1 cellular context compared by ENCODE assay signal in the genomic region with DNA sequence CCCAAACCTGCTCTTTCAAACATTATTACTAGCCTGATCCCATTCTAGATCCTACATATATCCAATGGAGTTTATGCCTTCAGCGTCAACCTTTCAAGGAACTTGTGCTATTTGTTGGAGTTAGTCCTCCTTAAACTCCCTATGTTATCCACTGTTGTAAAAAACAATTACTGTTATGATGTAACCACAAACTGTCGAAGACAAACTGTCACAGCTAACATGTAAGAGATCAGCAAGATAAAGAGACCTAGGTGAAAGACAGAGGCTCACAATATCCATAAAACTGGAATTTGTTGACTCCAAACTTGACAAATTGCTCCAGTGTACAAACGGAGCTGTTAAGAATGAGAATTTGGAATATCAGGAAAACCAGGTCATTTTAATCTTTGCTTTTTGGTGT.
A peak's percentile ranks its signal among the peaks of the same experiment; 100 is the strongest.
TF ChIP-seq lines count a peak whose summit lies in the region.

No MANE protein-coding gene starts in this region.

TF ChIP-seq in K562, 482 proteins besides CTCF, POLR2A, EP300 and RAD21 (continued from another document and continues in another):
- TF ChIP-seq, protein P1, sequence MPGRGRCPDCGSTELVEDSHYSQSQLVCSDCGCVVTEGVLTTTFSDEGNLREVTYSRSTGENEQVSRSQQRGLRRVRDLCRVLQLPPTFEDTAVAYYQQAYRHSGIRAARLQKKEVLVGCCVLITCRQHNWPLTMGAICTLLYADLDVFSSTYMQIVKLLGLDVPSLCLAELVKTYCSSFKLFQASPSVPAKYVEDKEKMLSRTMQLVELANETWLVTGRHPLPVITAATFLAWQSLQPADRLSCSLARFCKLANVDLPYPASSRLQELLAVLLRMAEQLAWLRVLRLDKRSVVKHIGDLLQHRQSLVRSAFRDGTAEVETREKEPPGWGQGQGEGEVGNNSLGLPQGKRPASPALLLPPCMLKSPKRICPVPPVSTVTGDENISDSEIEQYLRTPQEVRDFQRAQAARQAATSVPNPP (IDR thresholded peaks at IDR 0.05; ENCODE audit: borderline replicate concordance, insufficient read depth, insufficient read length): no peak
- TF ChIP-seq DMBX1 (CRISPR knock-in tag; IDR thresholded peaks at IDR 0.05; ENCODE audit: borderline replicate concordance): no peak
- no peak for TF ChIP-seq RBM39 (optimal IDR thresholded peaks at IDR 0.05; ENCODE audit: low read depth, low read length)
- no peak for TF ChIP-seq ZFP36 (IDR thresholded peaks at IDR 0.05; ENCODE audit: low read depth, low read length, partially characterized antibody)
- TF ChIP-seq TEAD2 (tag; IDR thresholded peaks at IDR 0.05): no peak
- TF ChIP-seq, protein P2, sequence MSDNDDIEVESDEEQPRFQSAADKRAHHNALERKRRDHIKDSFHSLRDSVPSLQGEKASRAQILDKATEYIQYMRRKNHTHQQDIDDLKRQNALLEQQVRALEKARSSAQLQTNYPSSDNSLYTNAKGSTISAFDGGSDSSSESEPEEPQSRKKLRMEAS (CRISPR knock-in tag; IDR thresholded peaks at IDR 0.05): no peak
- TF ChIP-seq FOXA3 (CRISPR knock-in tag; conservative IDR thresholded peaks at IDR 0.05 in 1 of 2, IDR thresholded peaks at IDR 0.05 in 1 of 2): no peak
- TF ChIP-seq CHD1 (IDR thresholded peaks at IDR 0.05; ENCODE audit: low read length): no peak
- TF ChIP-seq, protein P3, sequence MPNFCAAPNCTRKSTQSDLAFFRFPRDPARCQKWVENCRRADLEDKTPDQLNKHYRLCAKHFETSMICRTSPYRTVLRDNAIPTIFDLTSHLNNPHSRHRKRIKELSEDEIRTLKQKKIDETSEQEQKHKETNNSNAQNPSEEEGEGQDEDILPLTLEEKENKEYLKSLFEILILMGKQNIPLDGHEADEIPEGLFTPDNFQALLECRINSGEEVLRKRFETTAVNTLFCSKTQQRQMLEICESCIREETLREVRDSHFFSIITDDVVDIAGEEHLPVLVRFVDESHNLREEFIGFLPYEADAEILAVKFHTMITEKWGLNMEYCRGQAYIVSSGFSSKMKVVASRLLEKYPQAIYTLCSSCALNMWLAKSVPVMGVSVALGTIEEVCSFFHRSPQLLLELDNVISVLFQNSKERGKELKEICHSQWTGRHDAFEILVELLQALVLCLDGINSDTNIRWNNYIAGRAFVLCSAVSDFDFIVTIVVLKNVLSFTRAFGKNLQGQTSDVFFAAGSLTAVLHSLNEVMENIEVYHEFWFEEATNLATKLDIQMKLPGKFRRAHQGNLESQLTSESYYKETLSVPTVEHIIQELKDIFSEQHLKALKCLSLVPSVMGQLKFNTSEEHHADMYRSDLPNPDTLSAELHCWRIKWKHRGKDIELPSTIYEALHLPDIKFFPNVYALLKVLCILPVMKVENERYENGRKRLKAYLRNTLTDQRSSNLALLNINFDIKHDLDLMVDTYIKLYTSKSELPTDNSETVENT (CRISPR knock-in tag; IDR thresholded peaks at IDR 0.05): no peak
- TF ChIP-seq U2AF2 (optimal IDR thresholded peaks at IDR 0.05; ENCODE audit: low read depth, low read length): no peak
- TF ChIP-seq KLF16 (IDR thresholded peaks at IDR 0.05): no peak
- no peak for TF ChIP-seq ZNF140 (CRISPR knock-in tag; IDR thresholded peaks at IDR 0.05)
- no peak for TF ChIP-seq ZBTB1 (CRISPR knock-in tag; IDR thresholded peaks at IDR 0.05; ENCODE audit: borderline replicate concordance, low read depth)
- no peak for TF ChIP-seq SRSF1 (IDR thresholded peaks at IDR 0.05; ENCODE audit: low read depth, low read length)
- TF ChIP-seq, protein P4, sequence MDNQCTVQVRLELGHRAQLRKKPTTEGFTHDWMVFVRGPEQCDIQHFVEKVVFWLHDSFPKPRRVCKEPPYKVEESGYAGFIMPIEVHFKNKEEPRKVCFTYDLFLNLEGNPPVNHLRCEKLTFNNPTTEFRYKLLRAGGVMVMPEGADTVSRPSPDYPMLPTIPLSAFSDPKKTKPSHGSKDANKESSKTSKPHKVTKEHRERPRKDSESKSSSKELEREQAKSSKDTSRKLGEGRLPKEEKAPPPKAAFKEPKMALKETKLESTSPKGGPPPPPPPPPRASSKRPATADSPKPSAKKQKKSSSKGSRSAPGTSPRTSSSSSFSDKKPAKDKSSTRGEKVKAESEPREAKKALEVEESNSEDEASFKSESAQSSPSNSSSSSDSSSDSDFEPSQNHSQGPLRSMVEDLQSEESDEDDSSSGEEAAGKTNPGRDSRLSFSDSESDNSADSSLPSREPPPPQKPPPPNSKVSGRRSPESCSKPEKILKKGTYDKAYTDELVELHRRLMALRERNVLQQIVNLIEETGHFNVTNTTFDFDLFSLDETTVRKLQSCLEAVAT (IDR thresholded peaks at IDR 0.05): no peak
- no peak for TF ChIP-seq MAZ (CRISPR knock-in tag; conservative IDR thresholded peaks at IDR 0.05 in 1 of 2, IDR thresholded peaks at IDR 0.05 in 1 of 2)
- no peak for TF ChIP-seq BRF1 (IDR thresholded peaks at IDR 0.05; ENCODE audit: borderline replicate concordance, extremely low read depth, insufficient read length)
- TF ChIP-seq, protein P5, sequence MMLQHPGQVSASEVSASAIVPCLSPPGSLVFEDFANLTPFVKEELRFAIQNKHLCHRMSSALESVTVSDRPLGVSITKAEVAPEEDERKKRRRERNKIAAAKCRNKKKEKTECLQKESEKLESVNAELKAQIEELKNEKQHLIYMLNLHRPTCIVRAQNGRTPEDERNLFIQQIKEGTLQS (IDR thresholded peaks at IDR 0.05): peak; percentile 71
- TF ChIP-seq, protein P5 (CRISPR knock-in tag; conservative IDR thresholded peaks at IDR 0.05): no peak
- TF ChIP-seq FOSL1 (tag; conservative IDR thresholded peaks at IDR 0.05): 0 out of 2 replicates have a peak, but pooled peaks have one; percentile 24
- TF ChIP-seq, protein P6, sequence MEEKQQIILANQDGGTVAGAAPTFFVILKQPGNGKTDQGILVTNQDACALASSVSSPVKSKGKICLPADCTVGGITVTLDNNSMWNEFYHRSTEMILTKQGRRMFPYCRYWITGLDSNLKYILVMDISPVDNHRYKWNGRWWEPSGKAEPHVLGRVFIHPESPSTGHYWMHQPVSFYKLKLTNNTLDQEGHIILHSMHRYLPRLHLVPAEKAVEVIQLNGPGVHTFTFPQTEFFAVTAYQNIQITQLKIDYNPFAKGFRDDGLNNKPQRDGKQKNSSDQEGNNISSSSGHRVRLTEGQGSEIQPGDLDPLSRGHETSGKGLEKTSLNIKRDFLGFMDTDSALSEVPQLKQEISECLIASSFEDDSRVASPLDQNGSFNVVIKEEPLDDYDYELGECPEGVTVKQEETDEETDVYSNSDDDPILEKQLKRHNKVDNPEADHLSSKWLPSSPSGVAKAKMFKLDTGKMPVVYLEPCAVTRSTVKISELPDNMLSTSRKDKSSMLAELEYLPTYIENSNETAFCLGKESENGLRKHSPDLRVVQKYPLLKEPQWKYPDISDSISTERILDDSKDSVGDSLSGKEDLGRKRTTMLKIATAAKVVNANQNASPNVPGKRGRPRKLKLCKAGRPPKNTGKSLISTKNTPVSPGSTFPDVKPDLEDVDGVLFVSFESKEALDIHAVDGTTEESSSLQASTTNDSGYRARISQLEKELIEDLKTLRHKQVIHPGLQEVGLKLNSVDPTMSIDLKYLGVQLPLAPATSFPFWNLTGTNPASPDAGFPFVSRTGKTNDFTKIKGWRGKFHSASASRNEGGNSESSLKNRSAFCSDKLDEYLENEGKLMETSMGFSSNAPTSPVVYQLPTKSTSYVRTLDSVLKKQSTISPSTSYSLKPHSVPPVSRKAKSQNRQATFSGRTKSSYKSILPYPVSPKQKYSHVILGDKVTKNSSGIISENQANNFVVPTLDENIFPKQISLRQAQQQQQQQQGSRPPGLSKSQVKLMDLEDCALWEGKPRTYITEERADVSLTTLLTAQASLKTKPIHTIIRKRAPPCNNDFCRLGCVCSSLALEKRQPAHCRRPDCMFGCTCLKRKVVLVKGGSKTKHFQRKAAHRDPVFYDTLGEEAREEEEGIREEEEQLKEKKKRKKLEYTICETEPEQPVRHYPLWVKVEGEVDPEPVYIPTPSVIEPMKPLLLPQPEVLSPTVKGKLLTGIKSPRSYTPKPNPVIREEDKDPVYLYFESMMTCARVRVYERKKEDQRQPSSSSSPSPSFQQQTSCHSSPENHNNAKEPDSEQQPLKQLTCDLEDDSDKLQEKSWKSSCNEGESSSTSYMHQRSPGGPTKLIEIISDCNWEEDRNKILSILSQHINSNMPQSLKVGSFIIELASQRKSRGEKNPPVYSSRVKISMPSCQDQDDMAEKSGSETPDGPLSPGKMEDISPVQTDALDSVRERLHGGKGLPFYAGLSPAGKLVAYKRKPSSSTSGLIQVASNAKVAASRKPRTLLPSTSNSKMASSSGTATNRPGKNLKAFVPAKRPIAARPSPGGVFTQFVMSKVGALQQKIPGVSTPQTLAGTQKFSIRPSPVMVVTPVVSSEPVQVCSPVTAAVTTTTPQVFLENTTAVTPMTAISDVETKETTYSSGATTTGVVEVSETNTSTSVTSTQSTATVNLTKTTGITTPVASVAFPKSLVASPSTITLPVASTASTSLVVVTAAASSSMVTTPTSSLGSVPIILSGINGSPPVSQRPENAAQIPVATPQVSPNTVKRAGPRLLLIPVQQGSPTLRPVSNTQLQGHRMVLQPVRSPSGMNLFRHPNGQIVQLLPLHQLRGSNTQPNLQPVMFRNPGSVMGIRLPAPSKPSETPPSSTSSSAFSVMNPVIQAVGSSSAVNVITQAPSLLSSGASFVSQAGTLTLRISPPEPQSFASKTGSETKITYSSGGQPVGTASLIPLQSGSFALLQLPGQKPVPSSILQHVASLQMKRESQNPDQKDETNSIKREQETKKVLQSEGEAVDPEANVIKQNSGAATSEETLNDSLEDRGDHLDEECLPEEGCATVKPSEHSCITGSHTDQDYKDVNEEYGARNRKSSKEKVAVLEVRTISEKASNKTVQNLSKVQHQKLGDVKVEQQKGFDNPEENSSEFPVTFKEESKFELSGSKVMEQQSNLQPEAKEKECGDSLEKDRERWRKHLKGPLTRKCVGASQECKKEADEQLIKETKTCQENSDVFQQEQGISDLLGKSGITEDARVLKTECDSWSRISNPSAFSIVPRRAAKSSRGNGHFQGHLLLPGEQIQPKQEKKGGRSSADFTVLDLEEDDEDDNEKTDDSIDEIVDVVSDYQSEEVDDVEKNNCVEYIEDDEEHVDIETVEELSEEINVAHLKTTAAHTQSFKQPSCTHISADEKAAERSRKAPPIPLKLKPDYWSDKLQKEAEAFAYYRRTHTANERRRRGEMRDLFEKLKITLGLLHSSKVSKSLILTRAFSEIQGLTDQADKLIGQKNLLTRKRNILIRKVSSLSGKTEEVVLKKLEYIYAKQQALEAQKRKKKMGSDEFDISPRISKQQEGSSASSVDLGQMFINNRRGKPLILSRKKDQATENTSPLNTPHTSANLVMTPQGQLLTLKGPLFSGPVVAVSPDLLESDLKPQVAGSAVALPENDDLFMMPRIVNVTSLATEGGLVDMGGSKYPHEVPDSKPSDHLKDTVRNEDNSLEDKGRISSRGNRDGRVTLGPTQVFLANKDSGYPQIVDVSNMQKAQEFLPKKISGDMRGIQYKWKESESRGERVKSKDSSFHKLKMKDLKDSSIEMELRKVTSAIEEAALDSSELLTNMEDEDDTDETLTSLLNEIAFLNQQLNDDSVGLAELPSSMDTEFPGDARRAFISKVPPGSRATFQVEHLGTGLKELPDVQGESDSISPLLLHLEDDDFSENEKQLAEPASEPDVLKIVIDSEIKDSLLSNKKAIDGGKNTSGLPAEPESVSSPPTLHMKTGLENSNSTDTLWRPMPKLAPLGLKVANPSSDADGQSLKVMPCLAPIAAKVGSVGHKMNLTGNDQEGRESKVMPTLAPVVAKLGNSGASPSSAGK (IDR thresholded peaks at IDR 0.05): no peak; the same call in 1 of the 2 replicates
- no peak for TF ChIP-seq ZNF165 (CRISPR knock-in tag; IDR thresholded peaks at IDR 0.05; ENCODE audit: borderline replicate concordance)
- TF ChIP-seq, protein P7, sequence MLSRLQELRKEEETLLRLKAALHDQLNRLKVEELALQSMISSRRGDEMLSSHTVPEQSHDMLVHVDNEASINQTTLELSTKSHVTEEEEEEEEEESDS (CRISPR knock-in tag; IDR thresholded peaks at IDR 0.05): no peak
- no peak for TF ChIP-seq SREBF2 (CRISPR knock-in tag; IDR thresholded peaks at IDR 0.05)
- TF ChIP-seq HOXB6 (CRISPR knock-in tag; IDR thresholded peaks at IDR 0.05; ENCODE audit: borderline replicate concordance): no peak
- TF ChIP-seq, protein P8, sequence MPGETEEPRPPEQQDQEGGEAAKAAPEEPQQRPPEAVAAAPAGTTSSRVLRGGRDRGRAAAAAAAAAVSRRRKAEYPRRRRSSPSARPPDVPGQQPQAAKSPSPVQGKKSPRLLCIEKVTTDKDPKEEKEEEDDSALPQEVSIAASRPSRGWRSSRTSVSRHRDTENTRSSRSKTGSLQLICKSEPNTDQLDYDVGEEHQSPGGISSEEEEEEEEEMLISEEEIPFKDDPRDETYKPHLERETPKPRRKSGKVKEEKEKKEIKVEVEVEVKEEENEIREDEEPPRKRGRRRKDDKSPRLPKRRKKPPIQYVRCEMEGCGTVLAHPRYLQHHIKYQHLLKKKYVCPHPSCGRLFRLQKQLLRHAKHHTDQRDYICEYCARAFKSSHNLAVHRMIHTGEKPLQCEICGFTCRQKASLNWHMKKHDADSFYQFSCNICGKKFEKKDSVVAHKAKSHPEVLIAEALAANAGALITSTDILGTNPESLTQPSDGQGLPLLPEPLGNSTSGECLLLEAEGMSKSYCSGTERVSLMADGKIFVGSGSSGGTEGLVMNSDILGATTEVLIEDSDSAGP (CRISPR knock-in tag; IDR thresholded peaks at IDR 0.05): no peak
- no peak for TF ChIP-seq ARHGAP35 (IDR thresholded peaks at IDR 0.05; ENCODE audit: partially characterized antibody)
- peak; percentile 54; the same call in 1 of the 2 replicates for TF ChIP-seq RNF2 (IDR thresholded peaks at IDR 0.05)
- TF ChIP-seq FOXM1 (IDR thresholded peaks at IDR 0.05; ENCODE audit: low read depth): peak; percentile 64; the same call in 1 of the 2 replicates
- no peak for TF ChIP-seq FOXM1 (CRISPR knock-in tag; IDR thresholded peaks at IDR 0.05; ENCODE audit: low read depth)
- no peak for TF ChIP-seq ZSCAN32 (CRISPR knock-in tag; IDR thresholded peaks at IDR 0.05)
- no peak for TF ChIP-seq MTA2 (IDR thresholded peaks at IDR 0.05; ENCODE audit: low read depth)
- TF ChIP-seq BCL6 (CRISPR knock-in tag; IDR thresholded peaks at IDR 0.05): no peak
- no peak for TF ChIP-seq ZNF239 (CRISPR knock-in tag; IDR thresholded peaks at IDR 0.05)
- peak; percentile 67 for TF ChIP-seq DPF2 (IDR thresholded peaks at IDR 0.05)
- TF ChIP-seq SP2 (IDR thresholded peaks at IDR 0.05; ENCODE audit: extremely low read depth, low read depth, low read length, poor library complexity, severe bottlenecking): no peak
- TF ChIP-seq CBX8 (IDR thresholded peaks at IDR 0.05; ENCODE audit: borderline replicate concordance, extremely low read depth, low read depth, low read length, poor library complexity, severe bottlenecking): no peak
- TF ChIP-seq, protein P9, sequence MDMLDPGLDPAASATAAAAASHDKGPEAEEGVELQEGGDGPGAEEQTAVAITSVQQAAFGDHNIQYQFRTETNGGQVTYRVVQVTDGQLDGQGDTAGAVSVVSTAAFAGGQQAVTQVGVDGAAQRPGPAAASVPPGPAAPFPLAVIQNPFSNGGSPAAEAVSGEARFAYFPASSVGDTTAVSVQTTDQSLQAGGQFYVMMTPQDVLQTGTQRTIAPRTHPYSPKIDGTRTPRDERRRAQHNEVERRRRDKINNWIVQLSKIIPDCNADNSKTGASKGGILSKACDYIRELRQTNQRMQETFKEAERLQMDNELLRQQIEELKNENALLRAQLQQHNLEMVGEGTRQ (CRISPR knock-in tag; IDR thresholded peaks at IDR 0.05): no peak
- TF ChIP-seq SRSF9 (IDR thresholded peaks at IDR 0.05; ENCODE audit: borderline replicate concordance, low read depth, low read length): no peak
